In the genomic region with DNA sequence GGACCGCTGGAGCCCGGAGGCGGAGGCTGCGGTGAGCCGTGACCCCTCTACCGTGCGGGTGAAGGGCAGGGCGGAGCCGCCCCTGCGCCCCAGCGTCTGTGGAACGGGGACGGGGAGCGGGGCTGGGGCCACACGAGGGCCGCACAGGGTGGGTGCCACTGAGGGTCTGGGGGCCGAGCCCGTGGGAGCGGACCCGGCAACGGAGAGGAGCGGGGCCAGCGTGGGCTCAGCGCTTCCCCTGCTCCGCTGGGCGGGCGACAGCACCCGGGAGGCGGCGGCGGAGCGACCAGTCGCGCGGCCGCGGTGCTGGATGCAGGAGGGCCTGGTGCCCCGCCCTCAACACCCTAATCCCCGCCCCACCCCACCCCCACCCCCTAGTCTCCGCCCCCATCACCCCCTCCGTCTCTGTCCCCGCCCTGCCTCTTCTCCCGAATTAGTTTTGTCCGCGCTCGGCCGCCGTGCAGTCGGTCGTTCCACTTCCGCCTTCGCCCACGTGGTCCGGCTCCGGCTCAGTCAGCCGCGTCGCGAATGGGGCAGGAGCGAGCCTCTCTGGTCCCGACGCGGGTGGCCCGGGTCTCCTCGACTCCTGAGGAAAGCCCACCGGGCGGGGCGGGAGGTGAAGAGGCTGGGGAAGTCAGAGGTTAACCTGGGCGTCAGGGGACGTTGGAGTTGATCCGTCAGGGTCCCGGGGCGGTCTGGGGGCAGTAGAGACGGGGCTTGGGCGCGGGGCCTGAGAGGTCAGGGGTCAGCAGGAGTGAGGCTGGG, we compare ENCODE assay signal across 8 cellular contexts. TPM values are rescaled to one million over a fixed set of nuclear protein-coding genes. Genes with fewer than 3 reads are reported as not detected.
A peak's percentile ranks its signal among the peaks of the same experiment; 100 is the strongest.
DNase-seq lines count a peak whose midpoint lies in the region; ATAC-seq and TF ChIP-seq lines count a peak whose summit lies in the region.

A gene (plus strand): TSS at position 512 of the 765 bp plus-strand sequence. CDS start 447 bp downstream, outside the sequence.

- H3K4me1 ChIP-seq in adipocyte (ENCODE audit: control insufficient read depth, insufficient read depth, low read length) = peaks cover 17% of the 10 kb centered on the region

- peaks cover 18% of the 10 kb centered on the region for H3K36me3 Mint-ChIP-seq in type B pancreatic cell

- no peaks in the 10 kb centered on the region for H3K9me3 ChIP-seq in adipocyte (ENCODE audit: control insufficient read depth, low read length)

- H3K27me3 Mint-ChIP-seq in type B pancreatic cell = no peaks in the 10 kb centered on the region

- peaks cover 23% of the 10 kb centered on the region for H3K36me3 ChIP-seq in adipocyte (ENCODE audit: control insufficient read depth, insufficient read depth, low read length, severe bottlenecking)

- H3K4me1 Mint-ChIP-seq in type B pancreatic cell (ENCODE audit: unreplicated experiment) = peaks cover 5% of the 10 kb centered on the region

- ATAC-seq in HG02763 (IDR thresholded peaks at IDR 0.05; ENCODE audit: unreplicated experiment) = peak; percentile 67

- H3K4me3 ChIP-seq in GM12875 (ENCODE audit: low read depth, low read length) = peak within 1 kb of the TSS; percentile 91
- peak within 1 kb of the TSS; percentile 90 for H3K4me3 ChIP-seq in adipocyte (ENCODE audit: low read length)

- H3K9ac ChIP-seq in adipocyte (ENCODE audit: low read length) = peak within 1 kb of the TSS; percentile 91

- intact Hi-C loops in cardiac septum (cut with DNase I) = loop anchor here (1.0 to 2.0 kb wide), 3 partner anchors 16 to 32 kb away; a partner anchor contains a TSS

- H3K27me3 ChIP-seq in adipocyte (replicated peaks; ENCODE audit: control insufficient read depth, insufficient read depth, low read length) = no peaks in the 10 kb centered on the region

- DNase-seq in NCI-H1417 treated with DMSO at 0.1 percent for 48 hours (lab: John Stamatoyannopoulos, UW) = peak; percentile 84
- peak; percentile 92 for DNase-seq in T follicular helper cell (ENCODE audit: low read depth)
- DNase-seq in adipocyte (ENCODE audit: low read depth) = peak; percentile 98
- peak; percentile 97 for DNase-seq in cardiac septum (ENCODE audit: low spot score)
- peak; percentile 90 for DNase-seq in pons (ENCODE audit: low spot score)
- peak; percentile 95 for DNase-seq in type B pancreatic cell (ENCODE audit: extremely low spot score, unreplicated experiment)

- TF ChIP-seq CTCF in GM12875 (IDR thresholded peaks at IDR 0.05; ENCODE audit: borderline replicate concordance, insufficient read depth, low read depth, low read length) (no peak), type B pancreatic cell (conservative IDR thresholded peaks at IDR 0.05) (no peak)

- peak within 1 kb of the TSS; percentile 93 for H3K4me3 Mint-ChIP-seq in type B pancreatic cell

- H3K9me3 Mint-ChIP-seq in type B pancreatic cell = no peaks in the 10 kb centered on the region

- H3K27ac Mint-ChIP-seq in type B pancreatic cell = peak within 1 kb of the TSS; percentile 80

RNA-seq across cellular contexts. Expression of the gene that starts here (rescaled TPM):
- total RNA-seq in cardiac septum (9.9 TPM), type B pancreatic cell (ENCODE audit: low replicate concordance) (32.2 and 38.1 TPM in 2 replicates)

Comparison
In these comparisons a context has a peak if more than half of its experiments do, and no peak if none do; other contexts are left out.
1. Peak in every context shown above with its lines: DNase-seq, ATAC-seq and H3K4me3 ChIP-seq.